In the genomic region with DNA sequence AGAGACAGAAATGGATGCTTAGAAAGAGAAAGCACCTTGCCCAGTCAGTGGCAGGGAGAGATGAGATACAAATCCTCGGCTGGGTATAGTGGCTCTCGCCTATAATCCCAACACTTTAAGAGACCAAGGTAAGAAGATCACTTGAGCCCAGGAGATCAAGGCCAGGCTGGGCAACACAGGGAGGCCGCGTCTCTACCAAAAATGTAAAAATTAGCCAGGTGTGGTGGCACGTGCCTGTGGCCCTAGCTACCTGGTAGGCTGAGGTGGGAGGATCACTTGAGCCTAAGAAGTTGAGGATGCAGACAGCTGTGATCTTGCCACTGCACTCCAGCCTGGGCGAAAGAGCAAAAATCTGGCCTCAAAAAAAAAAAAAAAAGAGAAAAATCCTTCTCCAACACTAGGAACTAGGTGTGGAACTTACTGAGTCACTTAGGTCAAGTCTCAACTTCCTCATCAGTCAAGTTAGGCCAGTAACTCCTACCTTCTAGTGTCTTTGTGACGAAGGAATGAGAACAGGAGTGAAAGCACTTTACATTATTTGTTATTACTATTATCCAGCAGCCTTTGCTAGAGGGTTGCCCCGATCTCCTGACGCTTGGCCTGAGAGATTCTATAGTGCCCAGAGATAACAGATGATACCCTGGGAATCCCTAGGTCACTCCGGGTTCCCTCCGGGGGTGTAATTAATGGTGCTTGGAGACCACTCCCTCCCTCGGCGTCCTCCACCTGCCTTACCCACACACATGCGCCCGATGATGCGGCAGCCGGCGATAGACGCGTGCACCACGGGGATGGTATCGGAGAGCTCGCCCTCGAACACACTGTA, we compare ENCODE assay signal across 7 cellular contexts. TPM values are rescaled to one million over a fixed set of nuclear protein-coding genes. Genes with fewer than 3 reads are reported as not detected.
DNase-seq lines count a peak whose midpoint lies in the region; ATAC-seq, FAIRE-seq and TF ChIP-seq lines count a peak whose summit lies in the region.

No MANE protein-coding gene starts in this region.

- TSS peak; percentile 57 for BruUV-seq in MCF 10A (replicated peaks; lab: Mats Ljungman, UMichigan)

- FAIRE-seq in H54 (lab: Jason Lieb, UNC): no peak

- H3K4me2 ChIP-seq in Loucy (ENCODE audit: low read depth, low read length, poor library complexity, severe bottlenecking): peak overlapping the region; percentile 86

- no peaks in the 10 kb centered on the region for H3K9me2 ChIP-seq in Loucy (replicated peaks; ENCODE audit: low read depth, low read length)

- H3K27me3 ChIP-seq in Loucy (ENCODE audit: insufficient read depth, low read length, poor library complexity, severe bottlenecking): no peaks in the 10 kb centered on the region

- H3K36me3 ChIP-seq in Loucy (ENCODE audit: insufficient read depth, low read length) (peaks cover 30% of the 10 kb centered on the region; the same call in 1 of the 2 replicates), mesodermal cell (ENCODE audit: control insufficient read depth, insufficient read depth, low read length) (peaks cover 47% of the 10 kb centered on the region)

- peaks cover 45% of the 10 kb centered on the region for H3K79me2 ChIP-seq in Loucy (ENCODE audit: insufficient read depth, low read length)

- peak overlapping the region; percentile 75 for H3K27ac ChIP-seq in mesodermal cell (ENCODE audit: low read depth, low read length, severe bottlenecking)

- peaks cover 32% of the 10 kb centered on the region for H3K4me1 Mint-ChIP-seq in MCF 10A (ENCODE audit: insufficient read depth, unreplicated experiment)

- H3K9me3 ChIP-seq in Loucy (ENCODE audit: insufficient read depth, low read depth, low read length) (no peaks in the 10 kb centered on the region), mesodermal cell (ENCODE audit: control insufficient read depth, low read length) (no peaks in the 10 kb centered on the region)

- 23 to 24% methylated on average over 15 to 16 of the region's 24 CpGs for WGBS in mesodermal cell (ENCODE audit: insufficient coverage in 2 of 2), 2 experiments

- H3K4me3 Mint-ChIP-seq in MCF 10A (ENCODE audit: unreplicated experiment): peak overlapping the region; percentile 89

- no peaks in the 10 kb centered on the region for H3F3A ChIP-seq in Loucy (ENCODE audit: low read depth)

- no peak for TF ChIP-seq POLR2A in H54 (IDR thresholded peaks at IDR 0.05; ENCODE audit: low read depth, low read length)

- intact Hi-C loops in MCF 10A (cut with micrococcal nuclease): no loop called here

- H3K4me1 ChIP-seq in Loucy (ENCODE audit: insufficient read depth, low read length, poor library complexity, severe bottlenecking) (peaks cover 14% of the 10 kb centered on the region), mesodermal cell (ENCODE audit: control insufficient read depth, insufficient read depth, low read length, poor library complexity, severe bottlenecking) (peaks cover 7% of the 10 kb centered on the region)

- TF ChIP-seq CTCF in Loucy (conservative IDR thresholded peaks at IDR 0.05; ENCODE audit: low read length): no peak
- no peak for TF ChIP-seq CTCF in MCF 10A (IDR thresholded peaks at IDR 0.05; ENCODE audit: unreplicated experiment)

- POLR2A ChIA-PET in MCF 10A (lab: Yijun Ruan, JAX): interaction anchor here (0.5 to 3.7 kb wide), 29 partner anchors 7 to 670 kb away, joined by 3 to 121 read pairs (median 4); a partner anchor contains a TSS

- H3K4me3 ChIP-seq in Loucy (ENCODE audit: low read length, poor library complexity, severe bottlenecking) (peak overlapping the region; percentile 87), mesodermal cell (ENCODE audit: extremely low read depth, insufficient read depth, low read length, poor library complexity, severe bottlenecking) (peak overlapping the region; percentile 94)

- H3K27me3 Mint-ChIP-seq in MCF 10A (ENCODE audit: insufficient read depth, unreplicated experiment): no peaks in the 10 kb centered on the region

- CTCF ChIA-PET in MCF 10A (lab: Yijun Ruan, JAX): interaction anchor here (0.5 to 3.6 kb wide), 12 partner anchors 12 to 1063 kb away, joined by 3 to 55 read pairs (median 3); no protein-coding TSS in a partner anchor

- no peaks in the 10 kb centered on the region for H3K9me3 Mint-ChIP-seq in MCF 10A (ENCODE audit: unreplicated experiment)

- H3K27ac Mint-ChIP-seq in MCF 10A (ENCODE audit: low read depth, unreplicated experiment): peak overlapping the region; percentile 90

- H2AFZ ChIP-seq in Loucy (ENCODE audit: low read length): peak overlapping the region; percentile 89

- peaks cover 46% of the 10 kb centered on the region for H3K36me3 Mint-ChIP-seq in MCF 10A (ENCODE audit: insufficient read depth, unreplicated experiment)

- DNase-seq in MCF 10A (ENCODE audit: unreplicated experiment): no peak
- no peak for DNase-seq in UCSD-AML1 (lab: John Stamatoyannopoulos, UW; ENCODE audit: unreplicated experiment)
- no peak for DNase-seq in H54 (ENCODE audit: insufficient read length, low spot score)
- DNase-seq in NCI-H187 treated with DMSO at 0.1 percent for 48 hours (lab: John Stamatoyannopoulos, UW): no peak

- H3K9ac ChIP-seq in Loucy (ENCODE audit: low read depth, low read length, poor library complexity, severe bottlenecking): peak overlapping the region; percentile 89

- peak; percentile 10 for ATAC-seq in GM18873 (IDR thresholded peaks at IDR 0.05; ENCODE audit: low FRiP score, unreplicated experiment)

- peaks cover 28% of the 10 kb centered on the region for H4K20me1 ChIP-seq in Loucy (ENCODE audit: insufficient read depth, low read length, poor library complexity, severe bottlenecking)

RNA-seq across cellular contexts. Expression of a gene that starts 0.9 kb away (rescaled TPM):
- 322 and 354 TPM in 2 replicates for total RNA-seq in MCF 10A (2022)
- 109 TPM for polyA plus RNA-seq in mesodermal cell (2013, experiment 1 of 2)
- polyA plus RNA-seq in mesodermal cell (2013, experiment 2 of 2): 92.7 TPM

RNA-seq across cellular contexts. Expression of a gene that starts 5.7 kb away (rescaled TPM):
- 43.2 and 52.2 TPM in 2 replicates for total RNA-seq in MCF 10A (2022)
- 77.1 TPM for polyA plus RNA-seq in mesodermal cell (2013, experiment 1 of 2)
- 70.8 TPM for polyA plus RNA-seq in mesodermal cell (2013, experiment 2 of 2)

RNA-seq across cellular contexts. Expression of a gene that starts 8.6 kb away (rescaled TPM):
- total RNA-seq in MCF 10A (2022): not detected in 2 replicates
- polyA plus RNA-seq in mesodermal cell (2013, experiment 1 of 2): not detected
- not detected for polyA plus RNA-seq in mesodermal cell (2013, experiment 2 of 2)

RNA-seq across cellular contexts. Expression of a gene that starts 57.2 kb away (rescaled TPM):
- 0.10 TPM in 1 of 2 replicates, not detected in the other for total RNA-seq in MCF 10A (2022)
- 0.88 TPM for polyA plus RNA-seq in mesodermal cell (2013, experiment 1 of 2)
- polyA plus RNA-seq in mesodermal cell (2013, experiment 2 of 2): 0.76 TPM
